Comparison of ENCODE assay signal across 14 cellular contexts in genomic region chr6:117549606-117550005, GRCh38. TPM values are rescaled to one million over a fixed set of nuclear protein-coding genes. Genes with fewer than 3 reads are reported as not detected.
DNase-seq lines count a peak whose midpoint lies in the region; ATAC-seq and TF ChIP-seq lines count a peak whose summit lies in the region.
"Had no signal": no experiment of that assay in that cellular context is flagged by ENCODE, and none has a peak within 500 bp of the region (broad histone marks: within the 10 kb centered on the region; RNA-seq: fewer than 3 reads in every experiment).

No MANE protein-coding gene starts in this region.

- peaks cover 17% of the 10 kb centered on the region for H3F3A ChIP-seq in GM23248 (ENCODE audit: insufficient read depth)

- H3K4me1 ChIP-seq in IMR-90 (ENCODE audit: control insufficient read depth, insufficient read depth, low read length) (peaks cover 22% of the 10 kb centered on the region), mesodermal cell (ENCODE audit: control insufficient read depth, insufficient read depth, low read length, poor library complexity, severe bottlenecking) (peaks cover 60% of the 10 kb centered on the region), GM23248 (ENCODE audit: insufficient read depth) (peaks cover 12% of the 10 kb centered on the region)

- no peaks in the 10 kb centered on the region for H3K36me3 Mint-ChIP-seq in CD4-positive, alpha-beta T cell (ENCODE audit: low read depth)
- H3K36me3 Mint-ChIP-seq in activated T-helper 17 cell treated with anti-CD3 and anti-CD28 coated beads, Interleukin-2, amount 50 U/mL, for 72 hours (ENCODE audit: low read depth) = no peaks in the 10 kb centered on the region

- H3K4me1 Mint-ChIP-seq in CD4-positive, alpha-beta T cell (ENCODE audit: low read depth) = peaks cover 43% of the 10 kb centered on the region
- H3K4me1 Mint-ChIP-seq in activated T-helper 17 cell treated with anti-CD3 and anti-CD28 coated beads, Interleukin-2, amount 50 U/mL, for 72 hours = peaks cover 26% of the 10 kb centered on the region

- peaks cover 13% of the 10 kb centered on the region for H3K9me1 ChIP-seq in IMR-90 (ENCODE audit: insufficient read depth, low read length)

- H3K36me3 ChIP-seq in IMR-90 (ENCODE audit: control insufficient read depth, insufficient read depth, low read length) = peaks cover 19% of the 10 kb centered on the region
- H3K36me3 ChIP-seq in mesodermal cell (ENCODE audit: control insufficient read depth, insufficient read depth, low read length) = peaks cover 56% of the 10 kb centered on the region
- H3K36me3 ChIP-seq in GM23248 (ENCODE audit: low read depth) = peaks cover 16% of the 10 kb centered on the region
- H3K36me3 ChIP-seq: BLaER1 treated with 17β-estradiol and CSF1 and Interleukin-3, amounts not matched to agents 10 nM and 100 nM had no signal

- H3K23ac ChIP-seq in IMR-90 (ENCODE audit: low read depth, low read length) = no peak overlapping the region

- intact Hi-C loops in CD4-positive, alpha-beta T cell (cut with DNase I, micrococcal nuclease) = loop anchor here (2.0 to 5.0 kb wide), 2 partner anchors 53 to 67 kb away; partner anchors contain the start of genes DCBLD1 (in 1 of the 2) and GOPC (in 1 of the 2)
- intact Hi-C loops in IMR-90 (cut with micrococcal nuclease) = loop anchor here (2.0 kb wide), 1 partner anchor 67 kb away; the partner anchor contains the start of gene DCBLD1

- no peak overlapping the region; the same call in 1 of the 2 replicates for H3K14ac ChIP-seq in IMR-90 (replicated peaks; ENCODE audit: low read depth, low read length)

- H3K9me3 Mint-ChIP-seq in CD4-positive, alpha-beta T cell = no peaks in the 10 kb centered on the region
- H3K9me3 Mint-ChIP-seq in activated T-helper 17 cell treated with anti-CD3 and anti-CD28 coated beads, Interleukin-2, amount 50 U/mL, for 72 hours = no peaks in the 10 kb centered on the region

- H3K79me2 ChIP-seq in GM23248 (ENCODE audit: insufficient read depth) = 0 out of 2 replicates have a peak, but pooled peaks cover 12% of the 10 kb centered on the region

- H2AK9ac ChIP-seq in IMR-90 (replicated peaks; ENCODE audit: low read depth, low read length, poor library complexity) = no peak overlapping the region

- H2BK120ac ChIP-seq in IMR-90 (ENCODE audit: low read depth, low read length) = peak overlapping the region; percentile 36; the same call in 1 of the 2 replicates

- no TSS peak for BruUV-seq in IMR-90 (replicated peaks; lab: Mats Ljungman, UMichigan)

- TF ChIP-seq RAD21 in IMR-90 (IDR thresholded peaks at IDR 0.05; ENCODE audit: low read length) = no peak

- no peak overlapping the region for H3K4ac ChIP-seq in IMR-90 (ENCODE audit: low read depth, low read length)

- H3K56ac ChIP-seq in IMR-90 (ENCODE audit: extremely low read depth, insufficient read depth, low read length) = no peak overlapping the region

- H3K27ac Mint-ChIP-seq in CD4-positive, alpha-beta T cell = peak overlapping the region; percentile 81
- H3K27ac Mint-ChIP-seq in activated T-helper 17 cell treated with anti-CD3 and anti-CD28 coated beads, Interleukin-2, amount 50 U/mL, for 72 hours = peak overlapping the region; percentile 85

- H3K27ac ChIP-seq in CD4-positive, alpha-beta T cell (ENCODE audit: low read depth, low read length) = peak overlapping the region; percentile 19
- H3K27ac ChIP-seq in IMR-90 (ENCODE audit: insufficient read depth, low read length) (peak overlapping the region; percentile 29; the same call in 1 of the 2 replicates), mesodermal cell (ENCODE audit: low read depth, low read length, severe bottlenecking) (peak overlapping the region; percentile 78), GM23248 (no peak overlapping the region)

- no peaks in the 10 kb centered on the region for H3K9me3 ChIP-seq in CD4-positive, alpha-beta T cell (ENCODE audit: control insufficient read depth, low read length)
- H3K9me3 ChIP-seq in IMR-90 (ENCODE audit: control insufficient read depth, insufficient read depth, low read length) (no peaks in the 10 kb centered on the region), mesodermal cell (ENCODE audit: control insufficient read depth, low read length) (no peaks in the 10 kb centered on the region), GM23248 (ENCODE audit: low read depth) (no peaks in the 10 kb centered on the region)
- H3K9me3 ChIP-seq: stomach had no signal

- H3K18ac ChIP-seq in IMR-90 (ENCODE audit: low read depth, low read length) = peak overlapping the region; percentile 78

- peak; percentile 19 for ATAC-seq in CD4-positive, alpha-beta T cell (ENCODE audit: poor library complexity)
- ATAC-seq in IMR-90 (ENCODE audit: low read depth) = no peak
- no peak for ATAC-seq in activated T-helper 17 cell treated with anti-CD3 and anti-CD28 coated beads, Interleukin-2, amount 50 U/mL, for 72 hours (replicated peaks)
- ATAC-seq in HG02852 (IDR thresholded peaks at IDR 0.05; ENCODE audit: unreplicated experiment) = no peak

- H3K4me3 ChIP-seq in IMR-90 (ENCODE audit: insufficient read depth, low read depth, low read length) (no peak overlapping the region), mesodermal cell (ENCODE audit: extremely low read depth, insufficient read depth, low read length, poor library complexity, severe bottlenecking) (no peak overlapping the region), GM23248 (no peak overlapping the region)
- H3K4me3 ChIP-seq: BLaER1 treated with 17β-estradiol and CSF1 and Interleukin-3, amounts not matched to agents 10 nM and 100 nM; stomach had no signal

- DNase-seq in CD4-positive, alpha-beta T cell = peak in 1 of 10 experiments; percentile 4
- DNase-seq in IMR-90 = no peak
- no peak for DNase-seq in cerebellum (ENCODE audit: low spot score)
- no peak for DNase-seq in GM23248
- DNase-seq in NOMO-1 treated with dmso at 0.1 percent for 144 hours (lab: John Stamatoyannopoulos, UW; ENCODE audit: unreplicated experiment) = no peak
- DNase-seq: foreskin melanocyte; Kasumi-1; Right ventricle myocardium superior; stimulated activated CD4-positive, alpha-beta T cell treated with anti-CD3 and anti-CD28 coated beads, Interleukin-2, amount 100 ng/mL, for 48 hours; stomach had no signal

- peaks cover 0 to 39% of the 10 kb centered on the region in 2 experiments; a peak in 2 of 4 replicates for H3K79me1 ChIP-seq in IMR-90 (ENCODE audit: low read depth in 1 of 2, low read length in 2 of 2)

- no peaks in the 10 kb centered on the region for H3K27me3 Mint-ChIP-seq in CD4-positive, alpha-beta T cell
- peaks cover 3% of the 10 kb centered on the region for H3K27me3 Mint-ChIP-seq in activated T-helper 17 cell treated with anti-CD3 and anti-CD28 coated beads, Interleukin-2, amount 50 U/mL, for 72 hours

- H4K5ac ChIP-seq in IMR-90 (ENCODE audit: low read depth, low read length) = no peak overlapping the region

- no CpG with 5 or more reads among the region's 4 CpGs for WGBS in IMR-90 (ENCODE audit: extremely low coverage in 2 of 2, insufficient read length in 1 of 2), 2 experiments
- WGBS in mesodermal cell (ENCODE audit: insufficient coverage in 2 of 2), 2 experiments = 83% methylated on average over 1 of the region's 4 CpGs; no CpG with 5 or more reads in 1 of the 2 experiments
- 97 to 99% methylated on average over 4 of the region's 4 CpGs for WGBS in GM23248 (ENCODE audit: low coverage in 1 of 2, low lambda C conversion rate in 2 of 2, missing lambda C conversion rate in 2 of 2), 2 experiments

- H2BK15ac ChIP-seq in IMR-90 (ENCODE audit: low read depth, low read length) = peak overlapping the region; percentile 55; the same call in 1 of the 3 replicates

- peak overlapping the region; percentile 82 for H3K4me3 Mint-ChIP-seq in CD4-positive, alpha-beta T cell
- peak overlapping the region; percentile 85 for H3K4me3 Mint-ChIP-seq in activated T-helper 17 cell treated with anti-CD3 and anti-CD28 coated beads, Interleukin-2, amount 50 U/mL, for 72 hours

- dilution Hi-C loops in IMR-90 (cut with HindIII; ENCODE audit: low sequenced_read_pairs, unreplicated experiment) = no loop called here

- H3K4me2 ChIP-seq in IMR-90 (ENCODE audit: low read depth, low read length) (no peak overlapping the region), GM23248 (ENCODE audit: unreplicated experiment) (no peak overlapping the region)

- H2AFZ ChIP-seq in IMR-90 (replicated peaks; ENCODE audit: low read length, poor library complexity) (no peak overlapping the region), GM23248 (no peak overlapping the region)

- in situ Hi-C loops in IMR-90 (cut with MboI; ENCODE audit: low sequenced_read_pairs) (loop anchor here (5.0 kb wide), 1 partner anchor 102 kb away; no protein-coding TSS in a partner anchor), GM23248 (cut with MboI) (loop anchor here (10.0 kb wide), 1 partner anchor 95 kb away; no protein-coding TSS in a partner anchor)

- TF ChIP-seq CTCF in CD4-positive, alpha-beta T cell (IDR thresholded peaks at IDR 0.05) = no peak
- no peak for TF ChIP-seq CTCF in IMR-90 (conservative IDR thresholded peaks at IDR 0.05; ENCODE audit: low read depth, low read length)

- peak overlapping the region; percentile 9 for H2BK5ac ChIP-seq in IMR-90 (ENCODE audit: low read depth, low read length, poor library complexity, severe bottlenecking)

- no peaks in the 10 kb centered on the region for H3K27me3 ChIP-seq in CD4-positive, alpha-beta T cell (ENCODE audit: control insufficient read depth, insufficient read depth, low read length)
- H3K27me3 ChIP-seq in IMR-90 (ENCODE audit: control insufficient read depth, insufficient read depth, low read length) (no peaks in the 10 kb centered on the region), GM23248 (replicated peaks; ENCODE audit: insufficient read depth) (no peaks in the 10 kb centered on the region)
- H3K27me3 ChIP-seq: stomach had no signal

- POLR2A ChIA-PET in CD4-positive, alpha-beta T cell (lab: Charles Lee) = interaction anchor here (1.2 to 3.5 kb wide), 3 partner anchors 18 to 67 kb away, joined by 4 to 37 read pairs (median 15); partner anchors contain the start of genes DCBLD1 and GOPC
- POLR2A ChIA-PET in IMR-90 (lab: Charles Lee; ENCODE audit: unreplicated experiment) = no interaction called here

- H4K20me1 ChIP-seq in IMR-90 (ENCODE audit: insufficient read depth, low read length) (peaks cover 4% of the 10 kb centered on the region; the same call in 1 of the 2 replicates), GM23248 (ENCODE audit: insufficient read depth) (no peaks in the 10 kb centered on the region)
- H4K20me1 ChIP-seq: BLaER1 treated with 17β-estradiol and CSF1 and Interleukin-3, amounts not matched to agents 10 nM and 100 nM had no signal

- H4K8ac ChIP-seq in IMR-90 (ENCODE audit: low read depth in 2 of 2, low read length in 2 of 2) = no peak overlapping the region

- H2BK20ac ChIP-seq in IMR-90 (ENCODE audit: low read depth, low read length) = 0 out of 2 replicates have a peak overlapping the region, but pooled peaks have one; percentile 2

- no peak for TF ChIP-seq POLR2A in IMR-90 (IDR thresholded peaks at IDR 0.05; ENCODE audit: low read depth, low read length)

- CTCF ChIA-PET in CD4-positive, alpha-beta T cell (lab: Charles Lee) = interaction anchor here (2.8 kb wide), 1 partner anchor 100 kb away, joined by 13 read pairs; no protein-coding TSS in a partner anchor
- CTCF ChIA-PET in IMR-90 (lab: Yijun Ruan, JAX) = interaction anchor here (1.1 to 1.7 kb wide), 2 partner anchors 20 to 100 kb away, joined by 4 read pairs; no protein-coding TSS in a partner anchor

- peak overlapping the region; percentile 89 for H2AK5ac ChIP-seq in IMR-90 (ENCODE audit: low read depth, low read length)

- no peak overlapping the region for H4K91ac ChIP-seq in IMR-90 (ENCODE audit: insufficient read depth, low read depth, low read length)

- no peaks in the 10 kb centered on the region for H3K9me2 ChIP-seq in GM23248 (ENCODE audit: insufficient read depth)

- H3K9ac ChIP-seq in IMR-90 (ENCODE audit: low read depth, low read length) = no peak overlapping the region
- H3K9ac ChIP-seq in GM23248 = no peak overlapping the region
- H3K9ac ChIP-seq: BLaER1 treated with 17β-estradiol and CSF1 and Interleukin-3, amounts not matched to agents 10 nM and 100 nM had no signal

RNA-seq across cellular contexts. Expression of gene GOPC, which starts 52.7 kb away (rescaled TPM):
- 10 to 100 TPM in 1 of 2 experiments, 1 to 10 TPM in 1; 9.7 to 10.8 TPM for total RNA-seq in CD4-positive, alpha-beta T cell
- total RNA-seq in IMR-90 (2012; rRNA removed) = 23.8 and 50.3 TPM in 2 replicates
- 18.6 and 23.4 TPM in 2 replicates for polyA plus RNA-seq in IMR-90 (2012; rRNA removed)
- 5.3 and 7.8 TPM in 2 replicates for polyA plus RNA-seq in IMR-90 (2012; cell fraction: cytosol; rRNA removed)
- polyA plus RNA-seq in IMR-90 (2012; cell fraction: nucleus; rRNA removed; ENCODE audit: low replicate concordance) = 7.5 and 42.5 TPM in 2 replicates
- 10 to 100 TPM; 16.3 to 20.4 TPM for total RNA-seq in activated T-helper 17 cell treated with anti-CD3 and anti-CD28 coated beads, Interleukin-2, amount 50 U/mL, for 72 hours
- 28.1 TPM for polyA plus RNA-seq in mesodermal cell (2013, experiment 1 of 2)
- polyA plus RNA-seq in mesodermal cell (2013, experiment 2 of 2) = 29.4 TPM
- 43.4 TPM for total RNA-seq in cerebellum
- 71.8 and 81.4 TPM in 2 replicates for total RNA-seq in GM23248 (2014; rRNA removed; shearing (Covaris generic))
- polyA plus RNA-seq in GM23248 (2016; fragmentation: Nextera tagmentation; extraction: Ambion mirVana) = 43.0 and 44.8 TPM in 2 replicates
